In the genomic region with DNA sequence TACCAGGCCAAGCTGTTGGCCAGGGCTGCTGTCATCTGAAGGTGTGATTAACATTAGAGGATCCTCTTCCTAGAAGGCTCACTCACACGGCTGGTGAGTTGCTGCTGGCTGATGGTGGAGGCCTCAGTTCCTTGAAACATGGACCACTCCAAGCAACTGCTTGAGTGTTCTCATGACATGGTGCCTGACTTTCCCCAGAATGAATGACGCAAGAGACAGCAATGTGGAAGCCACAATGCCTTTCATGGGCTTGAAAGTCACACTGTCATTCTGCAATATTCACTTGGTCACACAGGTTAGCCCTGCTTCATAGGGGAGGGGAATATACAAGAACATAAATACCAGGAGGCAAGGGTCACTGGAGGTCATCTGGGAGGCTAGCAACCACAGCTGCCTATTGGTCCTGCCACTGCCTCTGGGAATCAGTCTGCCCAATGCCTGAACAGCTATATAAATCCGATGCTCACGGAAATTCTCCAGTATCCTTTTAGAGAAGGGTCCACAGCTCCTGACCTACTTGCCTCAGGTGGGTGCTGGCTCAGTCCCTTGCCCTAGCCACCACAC, we compare ENCODE assay signal across 14 cellular contexts.
DNase-seq lines count a peak whose midpoint lies in the region; ATAC-seq and TF ChIP-seq lines count a peak whose summit lies in the region.
"Had no signal": no experiment of that assay in that cellular context is flagged by ENCODE, and none has a peak within 500 bp of the region (broad histone marks: within the 10 kb centered on the region; RNA-seq: fewer than 3 reads in every experiment).

No MANE protein-coding gene starts in this region.

- no peaks in the 10 kb centered on the region for H3K79me2 ChIP-seq in SK-N-SH (ENCODE audit: insufficient read depth)

- no peaks in the 10 kb centered on the region for H3K36me3 ChIP-seq in SK-N-SH (replicated peaks in 1 of 2; ENCODE audit: control insufficient read depth in 1 of 2, insufficient read depth in 2 of 2, low read length in 1 of 2)
- no peaks in the 10 kb centered on the region for H3K36me3 ChIP-seq in stomach
- H3K36me3 ChIP-seq: cardiac muscle cell, tibial artery had no signal

- no peaks in the 10 kb centered on the region for H3K9me2 ChIP-seq in SK-N-SH

- no peak overlapping the region for H3K27ac ChIP-seq in CD4-positive, alpha-beta T cell (ENCODE audit: low read depth, low read length)
- no peak overlapping the region for H3K27ac ChIP-seq in HL-60 (replicated peaks)
- H3K27ac ChIP-seq in SK-N-SH (ENCODE audit: low read depth in 2 of 2, low read length in 1 of 2) = peak overlapping the region in 1 of 2 experiments; percentile 92; a peak in 2 of 4 replicates
- H3K27ac ChIP-seq in stomach = peak overlapping the region in 2 of 5 donors; percentile 91 to 93
- H3K27ac ChIP-seq: cardiac muscle cell had no signal

- peaks cover 13% of the 10 kb centered on the region for H3K27me3 Mint-ChIP-seq in CD4-positive, alpha-beta T cell
- peaks cover 19% of the 10 kb centered on the region for H3K27me3 Mint-ChIP-seq in activated naive CD8-positive, alpha-beta T cell treated with anti-CD3 and anti-CD28 coated beads, Interleukin-2, amount 50 U/mL, for 24 hours
- H3K27me3 Mint-ChIP-seq in nephron progenitor cell (ENCODE audit: low read depth, poor library complexity) = no peaks in the 10 kb centered on the region

- intact Hi-C loops in CD4-positive, alpha-beta T cell (cut with DNase I, micrococcal nuclease) = loop anchor here (5.0 kb wide), 4 partner anchors 514 to 1219 kb away; no protein-coding TSS in a partner anchor
- intact Hi-C loops in stomach (cut with DNase I; ENCODE audit: low total_unique reads) = loop anchor here (5.0 kb wide), 2 partner anchors 99 to 239 kb away; a partner anchor contains a TSS

- no peak overlapping the region for H3K4me2 ChIP-seq in SK-N-SH

- POLR2A ChIA-PET in CD4-positive, alpha-beta T cell (lab: Charles Lee) = no interaction called here
- POLR2A ChIA-PET in SK-N-SH (lab: Yijun Ruan, JAX) = interaction anchor here (1.5 to 7.9 kb wide), 4 partner anchors 8 to 362 kb away, joined by 4 to 56 read pairs (median 32); a partner anchor contains a TSS

- DNase-seq in CD4-positive, alpha-beta T cell = no peak
- DNase-seq in HL-60 (ENCODE audit: low read depth in 1 of 2, low spot score in 1 of 2) = peak; percentile 59 to 82
- DNase-seq in activated naive CD8-positive, alpha-beta T cell treated with anti-CD3 and anti-CD28 coated beads, Interleukin-2, amount 50 U/mL, for 24 hours = no peak
- DNase-seq in nephron progenitor cell = peak; percentile 20
- DNase-seq in SK-N-SH = no peak
- DNase-seq in dedifferentiated amniotic fluid mesenchymal stem cell (ENCODE audit: extremely low spot score) = no peak
- DNase-seq in stomach = no peak
- DNase-seq: NCI-H446; occipital lobe; stimulated activated CD4-positive, alpha-beta T cell treated with anti-CD3 and anti-CD28 coated beads, Interleukin-4, amount 100 ng/mL, for 4 hours; tibial artery had no signal

- H3F3A ChIP-seq in SK-N-SH (replicated peaks; ENCODE audit: insufficient read depth) = peaks cover 13% of the 10 kb centered on the region

- no peaks in the 10 kb centered on the region for H4K20me1 ChIP-seq in SK-N-SH (ENCODE audit: insufficient read depth)

- no peak for TF ChIP-seq RAD21 in SK-N-SH (IDR thresholded peaks at IDR 0.05; ENCODE audit: low read length)

- no peak for ATAC-seq in CD4-positive, alpha-beta T cell (ENCODE audit: poor library complexity)
- ATAC-seq in activated naive CD8-positive, alpha-beta T cell treated with anti-CD3 and anti-CD28 coated beads, Interleukin-2, amount 50 U/mL, for 24 hours = peak; percentile 59
- ATAC-seq in HG03135 (IDR thresholded peaks at IDR 0.05; ENCODE audit: unreplicated experiment) = no peak

- H3K4me1 ChIP-seq in SK-N-SH (ENCODE audit: control insufficient read depth in 1 of 2, insufficient read depth in 2 of 2, low read depth in 1 of 2, low read length in 1 of 2) = peaks cover 38 to 43% of the 10 kb centered on the region in 2 experiments
- peaks cover 20 to 48% (median 35%) of the 10 kb centered on the region in 4 donors for H3K4me1 ChIP-seq in stomach

- H3K27ac Mint-ChIP-seq in CD4-positive, alpha-beta T cell = no peak overlapping the region
- peak overlapping the region; percentile 21 for H3K27ac Mint-ChIP-seq in activated naive CD8-positive, alpha-beta T cell treated with anti-CD3 and anti-CD28 coated beads, Interleukin-2, amount 50 U/mL, for 24 hours
- peak overlapping the region; percentile 96 for H3K27ac Mint-ChIP-seq in nephron progenitor cell

- no peak overlapping the region for H3K4me3 ChIP-seq in HL-60 (replicated peaks; ENCODE audit: insufficient read depth, low read length)
- no peak overlapping the region for H3K4me3 ChIP-seq in SK-N-SH (ENCODE audit: low read depth in 2 of 2, low read length in 1 of 2)
- no peak overlapping the region for H3K4me3 ChIP-seq in stomach
- H3K4me3 ChIP-seq: cardiac muscle cell, tibial artery had no signal

- peaks cover 9% of the 10 kb centered on the region for H3K27me3 ChIP-seq in CD4-positive, alpha-beta T cell (ENCODE audit: control insufficient read depth, insufficient read depth, low read length)
- H3K27me3 ChIP-seq in HL-60 (ENCODE audit: insufficient read depth, poor library complexity, severe bottlenecking) = no peaks in the 10 kb centered on the region
- H3K27me3 ChIP-seq in SK-N-SH (ENCODE audit: insufficient read depth) = no peaks in the 10 kb centered on the region
- no peaks in the 10 kb centered on the region for H3K27me3 ChIP-seq in stomach
- H3K27me3 ChIP-seq: cardiac muscle cell, tibial artery had no signal

- CTCF ChIA-PET in CD4-positive, alpha-beta T cell (lab: Charles Lee) = no interaction called here
- CTCF ChIA-PET in SK-N-SH (lab: Yijun Ruan, JAX) = interaction anchor here (0.7 to 9.2 kb wide), 9 partner anchors 13 to 560 kb away, joined by 3 to 91 read pairs (median 4); a partner anchor contains a TSS

- WGBS in SK-N-SH (ENCODE audit: low lambda C conversion rate) = 94% methylated on average over 3 of the region's 4 CpGs
- 89 to 98% (median 94%) methylated on average over 4 of the region's 4 CpGs for WGBS in stomach, 5 donors

- no peak for TF ChIP-seq POLR2A in stomach (IDR thresholded peaks at IDR 0.05)

- H3K4me3 Mint-ChIP-seq in CD4-positive, alpha-beta T cell = peak overlapping the region; percentile 46
- H3K4me3 Mint-ChIP-seq in activated naive CD8-positive, alpha-beta T cell treated with anti-CD3 and anti-CD28 coated beads, Interleukin-2, amount 50 U/mL, for 24 hours = no peak overlapping the region
- H3K4me3 Mint-ChIP-seq in nephron progenitor cell = peak overlapping the region; percentile 77

- no peaks in the 10 kb centered on the region for H3K36me3 Mint-ChIP-seq in CD4-positive, alpha-beta T cell (ENCODE audit: low read depth)
- H3K36me3 Mint-ChIP-seq in activated naive CD8-positive, alpha-beta T cell treated with anti-CD3 and anti-CD28 coated beads, Interleukin-2, amount 50 U/mL, for 24 hours (ENCODE audit: low read depth) = no peaks in the 10 kb centered on the region
- no peaks in the 10 kb centered on the region for H3K36me3 Mint-ChIP-seq in nephron progenitor cell (ENCODE audit: low read depth)

- no peak for TF ChIP-seq EP300 in SK-N-SH (IDR thresholded peaks at IDR 0.05; ENCODE audit: borderline replicate concordance in 1 of 2, low read depth in 1 of 2, low read length in 1 of 2)
- no peak for TF ChIP-seq EP300 in stomach (IDR thresholded peaks at IDR 0.05)

- no peak overlapping the region for H3K9ac ChIP-seq in SK-N-SH

- no peaks in the 10 kb centered on the region for H3K9me3 Mint-ChIP-seq in CD4-positive, alpha-beta T cell
- no peaks in the 10 kb centered on the region for H3K9me3 Mint-ChIP-seq in activated naive CD8-positive, alpha-beta T cell treated with anti-CD3 and anti-CD28 coated beads, Interleukin-2, amount 50 U/mL, for 24 hours
- no peaks in the 10 kb centered on the region for H3K9me3 Mint-ChIP-seq in nephron progenitor cell
- H3K9me3 Mint-ChIP-seq: T-helper 1 cell treated with Interleukin-12 subunit alpha and Interleukin-12 subunit beta and Interleukin-4 antibody, amounts not matched to agents 30 μg/mL and 1 μg/mL, for 36 hours had no signal

- peaks cover 16% of the 10 kb centered on the region for H3K4me1 Mint-ChIP-seq in CD4-positive, alpha-beta T cell (ENCODE audit: low read depth)
- peaks cover 30% of the 10 kb centered on the region for H3K4me1 Mint-ChIP-seq in activated naive CD8-positive, alpha-beta T cell treated with anti-CD3 and anti-CD28 coated beads, Interleukin-2, amount 50 U/mL, for 24 hours
- H3K4me1 Mint-ChIP-seq in nephron progenitor cell = peaks cover 79% of the 10 kb centered on the region

- TF ChIP-seq CTCF in CD4-positive, alpha-beta T cell (IDR thresholded peaks at IDR 0.05) = no peak
- no peak for TF ChIP-seq CTCF in HL-60 (IDR thresholded peaks at IDR 0.05; ENCODE audit: insufficient read depth, low read length)
- no peak for TF ChIP-seq CTCF in nephron progenitor cell (IDR thresholded peaks at IDR 0.05)
- TF ChIP-seq CTCF in SK-N-SH (IDR thresholded peaks at IDR 0.05) = no peak
- TF ChIP-seq CTCF in stomach (IDR thresholded peaks at IDR 0.05) = no peak

- no peaks in the 10 kb centered on the region for H3K9me3 ChIP-seq in CD4-positive, alpha-beta T cell (ENCODE audit: control insufficient read depth, low read length)
- H3K9me3 ChIP-seq in SK-N-SH = no peaks in the 10 kb centered on the region
- H3K9me3 ChIP-seq in stomach = no peaks in the 10 kb centered on the region
- H3K9me3 ChIP-seq: tibial artery had no signal

- no peak overlapping the region for H2AFZ ChIP-seq in SK-N-SH (ENCODE audit: low read depth)

TF ChIP-seq in SK-N-SH, 30 proteins besides CTCF, POLR2A, EP300 and RAD21 (continues in another document):
- no peak for TF ChIP-seq NRF1 (IDR thresholded peaks at IDR 0.05; ENCODE audit: low read depth, low read length)
- no peak for TF ChIP-seq GATA2 (CRISPR knock-in tag; IDR thresholded peaks at IDR 0.05)
- no peak for TF ChIP-seq POLR2AphosphoS5 (IDR thresholded peaks at IDR 0.05; ENCODE audit: low read depth, low read length)
- TF ChIP-seq CHD2 (IDR thresholded peaks at IDR 0.05; ENCODE audit: low read length, partially characterized antibody) = no peak
- TF ChIP-seq SMC3 (IDR thresholded peaks at IDR 0.05; ENCODE audit: low read depth, low read length) = no peak
- TF ChIP-seq, protein P1, sequence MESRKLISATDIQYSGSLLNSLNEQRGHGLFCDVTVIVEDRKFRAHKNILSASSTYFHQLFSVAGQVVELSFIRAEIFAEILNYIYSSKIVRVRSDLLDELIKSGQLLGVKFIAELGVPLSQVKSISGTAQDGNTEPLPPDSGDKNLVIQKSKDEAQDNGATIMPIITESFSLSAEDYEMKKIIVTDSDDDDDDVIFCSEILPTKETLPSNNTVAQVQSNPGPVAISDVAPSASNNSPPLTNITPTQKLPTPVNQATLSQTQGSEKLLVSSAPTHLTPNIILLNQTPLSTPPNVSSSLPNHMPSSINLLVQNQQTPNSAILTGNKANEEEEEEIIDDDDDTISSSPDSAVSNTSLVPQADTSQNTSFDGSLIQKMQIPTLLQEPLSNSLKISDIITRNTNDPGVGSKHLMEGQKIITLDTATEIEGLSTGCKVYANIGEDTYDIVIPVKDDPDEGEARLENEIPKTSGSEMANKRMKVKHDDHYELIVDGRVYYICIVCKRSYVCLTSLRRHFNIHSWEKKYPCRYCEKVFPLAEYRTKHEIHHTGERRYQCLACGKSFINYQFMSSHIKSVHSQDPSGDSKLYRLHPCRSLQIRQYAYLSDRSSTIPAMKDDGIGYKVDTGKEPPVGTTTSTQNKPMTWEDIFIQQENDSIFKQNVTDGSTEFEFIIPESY (IDR thresholded peaks at IDR 0.05; ENCODE audit: borderline replicate concordance, low read depth) = no peak

Comparison
In these comparisons a context has a peak if more than half of its experiments do, and no peak if none do; other contexts are left out.
1. DNase-seq: peak in HL-60 (2 of 2) and nephron progenitor cell (single experiment); none in CD4-positive, alpha-beta T cell (0 of 10), activated naive CD8-positive, alpha-beta T cell treated with anti-CD3 and anti-CD28 coated beads, Interleukin-2, amount 50 U/mL, for 24 hours (single experiment), SK-N-SH (single experiment), dedifferentiated amniotic fluid mesenchymal stem cell (single experiment) and stomach (single experiment).